Comparison of ENCODE assay signal across 32 cellular contexts in genomic region chr1:165279831-165280351, GRCh38.
"Had no signal": no experiment of that assay in that cellular context is flagged by ENCODE, and none has a peak within 500 bp of the region (broad histone marks: within the 10 kb centered on the region; RNA-seq: fewer than 3 reads in every experiment).

No MANE protein-coding gene starts in this region.

- H3K36me3 ChIP-seq: adrenal gland, cardiac muscle cell, esophagus muscularis mucosa, heart left ventricle, left ventricle myocardium inferior, neutrophil, ovary, prostate gland, transverse colon had no signal

- H3K27ac ChIP-seq: adrenal gland, body of pancreas, cardiac muscle cell, esophagus muscularis mucosa, foreskin keratinocyte, heart left ventricle, left ventricle myocardium inferior, neutrophil, ovary, prostate gland, skin epidermis, testis, transverse colon, VCaP had no signal

- H3K4me1 ChIP-seq: adrenal gland, body of pancreas, esophagus muscularis mucosa, foreskin keratinocyte, heart left ventricle, left ventricle myocardium inferior, prostate gland, testis, transverse colon had no signal

- H3K9me3 ChIP-seq: adrenal gland, body of pancreas, esophagus muscularis mucosa, heart left ventricle, left ventricle myocardium inferior, neutrophil, ovary, prostate gland, testis, transverse colon had no signal

- H3K36me3 Mint-ChIP-seq: activated naive CD8-positive, alpha-beta T cell treated with anti-CD3 and anti-CD28 coated beads for 36 hours; natural killer cell treated with Interleukin-12 subunit alpha and Interleukin-12 subunit beta and Interleukin-15 and Interleukin-18, amount 100 ng/mL, for 72 hours had no signal

- H3K27me3 ChIP-seq: body of pancreas, neutrophil, ovary, testis had no signal

- H3K4me3 Mint-ChIP-seq: activated naive CD4-positive, alpha-beta T cell treated with anti-CD3 and anti-CD28 coated beads for 36 hours; activated naive CD8-positive, alpha-beta T cell treated with anti-CD3 and anti-CD28 coated beads for 36 hours; natural killer cell treated with Interleukin-12 subunit alpha and Interleukin-12 subunit beta and Interleukin-15 and Interleukin-18, amount 100 ng/mL, for 72 hours had no signal

- DNase-seq: activated CD4-positive, alpha-beta T cell treated with anti-CD3 and anti-CD28 coated beads for 48 hours; activated CD4-positive, alpha-beta T cell treated with anti-CD3 and anti-CD28 coated beads, Interleukin-2, amount 50 U/mL, for 48 hours; activated CD8-positive, alpha-beta memory T cell treated with anti-CD3 and anti-CD28 coated beads for 24 hours; activated effector memory CD4-positive, alpha-beta T cell treated with Interleukin-2 at 50 U/mL for 16 hours; activated naive CD4-positive, alpha-beta T cell treated with anti-CD3 and anti-CD28 coated beads for 36 hours; activated naive CD8-positive, alpha-beta T cell treated with anti-CD3 and anti-CD28 coated beads for 36 hours; adrenal gland; aorta; body of pancreas; cortex of kidney; foreskin keratinocyte; heart left ventricle; left ventricle myocardium inferior; mesendoderm; ovary; retina; stimulated activated CD4-positive, alpha-beta T cell treated with anti-CD3 and anti-CD28 coated beads, Interleukin-12 subunit alpha, Interleukin-12 subunit beta, amount 100 ng/mL, for 4 hours; stimulated activated CD4-positive, alpha-beta T cell treated with anti-CD3 and anti-CD28 coated beads, Interleukin-4, amount 100 ng/mL, for 1 hour; stimulated activated naive CD8-positive, alpha-beta T cell treated with anti-CD3 and anti-CD28 coated beads, Interleukin-15, Interleukin-2, amounts not matched to agents 100 U/mL and 50 U/mL, for 24 hours; T-helper 9 cell; testis; transverse colon had no signal

- H3K27ac Mint-ChIP-seq: activated naive CD4-positive, alpha-beta T cell treated with anti-CD3 and anti-CD28 coated beads for 36 hours; activated naive CD8-positive, alpha-beta T cell treated with anti-CD3 and anti-CD28 coated beads for 36 hours; natural killer cell treated with Interleukin-12 subunit alpha and Interleukin-12 subunit beta and Interleukin-15 and Interleukin-18, amount 100 ng/mL, for 72 hours had no signal

- H3K4me3 ChIP-seq: adrenal gland, body of pancreas, cardiac muscle cell, esophagus muscularis mucosa, heart left ventricle, left ventricle myocardium inferior, lung, ovary, prostate gland, skin epidermis, testis, transverse colon had no signal

- ATAC-seq: activated CD4-positive, CD25-positive, alpha-beta regulatory T cell treated with anti-CD3 and anti-CD28 coated beads, Interleukin-2, amount 50 U/mL, for 24 hours; body of pancreas; foreskin keratinocyte; heart left ventricle; natural killer cell treated with Interleukin-12 subunit alpha and Interleukin-12 subunit beta and Interleukin-15 and Interleukin-18, amount 100 ng/mL, for 72 hours; sciatic nerve; stimulated activated naive CD8-positive, alpha-beta T cell treated with anti-CD3 and anti-CD28 coated beads, Interleukin-15, Interleukin-2, amounts not matched to agents 100 U/mL and 50 U/mL, for 24 hours had no signal

- H3K9me3 Mint-ChIP-seq: activated naive CD4-positive, alpha-beta T cell treated with anti-CD3 and anti-CD28 coated beads for 36 hours; activated naive CD8-positive, alpha-beta T cell treated with anti-CD3 and anti-CD28 coated beads for 36 hours; natural killer cell treated with Interleukin-12 subunit alpha and Interleukin-12 subunit beta and Interleukin-15 and Interleukin-18, amount 100 ng/mL, for 72 hours had no signal

- H3K4me1 Mint-ChIP-seq: activated naive CD8-positive, alpha-beta T cell treated with anti-CD3 and anti-CD28 coated beads for 36 hours had no signal
